8 cellular contexts compared by ENCODE assay signal in the genomic region with DNA sequence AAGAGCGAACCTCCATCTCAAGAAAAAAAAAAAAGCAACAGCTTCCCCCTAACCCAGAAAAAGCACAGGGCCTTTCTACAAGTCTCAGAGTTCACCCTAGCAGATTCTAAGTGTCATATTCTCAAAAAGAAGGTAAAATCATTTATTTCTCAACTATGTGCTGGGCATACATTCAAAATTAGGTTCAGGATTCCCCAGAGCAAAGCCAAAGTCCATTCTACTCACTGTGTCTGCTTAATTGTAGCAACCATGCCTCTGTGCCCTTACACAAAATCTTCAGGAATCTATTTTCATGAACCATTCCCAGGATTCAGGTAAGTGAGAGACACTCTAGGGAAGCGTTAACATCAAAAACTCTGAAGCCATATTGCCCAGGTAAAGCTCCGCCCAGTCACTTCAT. TPM values are rescaled to one million over a fixed set of nuclear protein-coding genes. Genes with fewer than 3 reads are reported as not detected.
"Had no signal": no experiment of that assay in that cellular context is flagged by ENCODE, and none has a peak within 500 bp of the region (broad histone marks: within the 10 kb centered on the region; RNA-seq: fewer than 3 reads in every experiment).

No MANE protein-coding gene starts in this region.

- H3K4me3 ChIP-seq: GM23248 had no signal

- H3K36me3 Mint-ChIP-seq: IgD-negative memory B cell had no signal

- H3K27ac Mint-ChIP-seq: IgD-negative memory B cell had no signal

- FAIRE-seq: HTR-8/SVneo had no signal

- DNase-seq: GOT3, H7, HCEC 1CT had no signal

- H3K4me3 Mint-ChIP-seq: IgD-negative memory B cell had no signal

- H3K9ac ChIP-seq: GM23248 had no signal

- H3K27ac ChIP-seq: GM23248 had no signal

- H2AFZ ChIP-seq: GM23248 had no signal

RNA-seq across cellular contexts. Expression of a gene that starts 40.0 kb away (rescaled TPM):
- total RNA-seq: GM23248, H4, HT-29 had no signal
- polyA plus RNA-seq: IgD-negative memory B cell had no signal
